In genomic region chr19:1023883-1024188, GRCh38 we compare ENCODE assay signal across 22 cellular contexts. TPM values are rescaled to one million over a fixed set of nuclear protein-coding genes. Genes with fewer than 3 reads are reported as not detected.
"Had no signal": no experiment of that assay in that cellular context is flagged by ENCODE, and none has a peak within 500 bp of the region (broad histone marks: within the 10 kb centered on the region; RNA-seq: fewer than 3 reads in every experiment).

No MANE protein-coding gene starts in this region.

RNA-seq across cellular contexts. Expression of gene RNU6-2, which starts 2.5 kb away (rescaled TPM):
- total RNA-seq: heart left ventricle, kidney, left colon, left lung, lower leg skin, lung, mesothelial cell of epicardium, mononuclear cell, natural killer cell, omental fat pad, ovary, prostate gland, right cardiac atrium, sciatic nerve, spleen, temporal lobe, transverse colon, upper lobe of right lung had no signal
- polyA plus RNA-seq: heart left ventricle, immature natural killer cell, lung, neural cell, ovary, right cardiac atrium, small intestine, spleen, thymus had no signal

RNA-seq across cellular contexts. Expression of gene GRIN3B, which starts 23.6 kb away (rescaled TPM):
- total RNA-seq: left colon, lower leg skin, sciatic nerve, upper lobe of right lung had no signal
- polyA plus RNA-seq: immature natural killer cell, right cardiac atrium, spleen had no signal
